1 cellular context compared by ENCODE assay signal in the genomic region with DNA sequence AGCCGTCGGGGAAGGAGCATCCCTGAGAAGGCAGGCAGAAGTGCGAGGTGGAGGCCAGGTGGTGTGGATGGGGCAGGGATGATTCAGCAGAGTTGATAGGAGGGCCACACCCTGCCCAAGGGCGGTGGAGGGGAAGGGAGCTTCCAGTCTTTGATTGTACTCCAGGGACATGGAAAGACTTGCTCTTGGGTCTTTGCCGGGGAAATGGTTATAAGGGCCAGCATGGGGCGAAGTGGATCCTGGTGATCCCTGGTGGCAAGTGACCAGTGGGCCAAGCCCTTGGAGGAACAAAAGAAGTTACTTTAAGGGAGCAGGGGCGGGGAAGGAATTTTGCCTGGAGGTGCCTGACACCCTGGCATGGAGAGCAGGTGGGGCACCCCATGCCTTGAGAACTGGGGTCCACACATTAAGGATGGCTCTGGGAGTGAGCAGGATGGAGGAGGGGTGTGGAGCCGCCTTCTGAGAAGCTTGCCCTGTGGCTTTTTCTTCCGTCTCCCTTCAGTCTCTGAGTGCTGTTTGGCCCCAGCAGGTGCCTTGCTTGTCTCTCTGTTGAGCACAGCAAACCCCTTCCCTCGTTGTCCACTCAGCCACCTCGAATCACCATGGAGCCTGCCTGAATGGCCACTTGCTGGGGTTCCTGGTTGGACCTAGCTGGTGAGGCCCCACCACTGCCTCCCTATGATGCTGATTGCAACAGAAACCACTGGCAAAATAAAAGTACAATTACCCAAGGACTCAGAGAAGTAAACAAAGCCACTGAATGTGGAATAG.
TF ChIP-seq lines count a peak whose summit lies in the region.

No MANE protein-coding gene starts in this region.

TF ChIP-seq in HEK293, 187 proteins besides CTCF, POLR2A, EP300 and RAD21 (continued from another document):
- TF ChIP-seq KLF10 (tag by site-specific recombination; IDR thresholded peaks at IDR 0.05) (no peak), OVOL3 (tag by site-specific recombination; IDR thresholded peaks at IDR 0.05) (no peak), EGR2 (tag by site-specific recombination; IDR thresholded peaks at IDR 0.05; ENCODE audit: low read depth) (no peak), PRDM2 (tag by site-specific recombination; IDR thresholded peaks at IDR 0.05; ENCODE audit: borderline replicate concordance) (no peak), KLF1 (tag by site-specific recombination; IDR thresholded peaks at IDR 0.05) (peak; percentile 62), ZNF184 (tag by site-specific recombination; IDR thresholded peaks at IDR 0.05) (no peak), ZNF114 (tag by site-specific recombination; IDR thresholded peaks at IDR 0.05) (no peak), ZBTB6 (tag by site-specific recombination; IDR thresholded peaks at IDR 0.05) (no peak), ZBTB44 (tag by site-specific recombination; IDR thresholded peaks at IDR 0.05) (no peak), GLIS2 (tag by site-specific recombination; IDR thresholded peaks at IDR 0.05) (no peak), ZBTB26 (tag by site-specific recombination; optimal IDR thresholded peaks at IDR 0.05) (no peak), ZNF677 (tag by site-specific recombination; IDR thresholded peaks at IDR 0.05) (no peak)
- TF ChIP-seq, protein P1, sequence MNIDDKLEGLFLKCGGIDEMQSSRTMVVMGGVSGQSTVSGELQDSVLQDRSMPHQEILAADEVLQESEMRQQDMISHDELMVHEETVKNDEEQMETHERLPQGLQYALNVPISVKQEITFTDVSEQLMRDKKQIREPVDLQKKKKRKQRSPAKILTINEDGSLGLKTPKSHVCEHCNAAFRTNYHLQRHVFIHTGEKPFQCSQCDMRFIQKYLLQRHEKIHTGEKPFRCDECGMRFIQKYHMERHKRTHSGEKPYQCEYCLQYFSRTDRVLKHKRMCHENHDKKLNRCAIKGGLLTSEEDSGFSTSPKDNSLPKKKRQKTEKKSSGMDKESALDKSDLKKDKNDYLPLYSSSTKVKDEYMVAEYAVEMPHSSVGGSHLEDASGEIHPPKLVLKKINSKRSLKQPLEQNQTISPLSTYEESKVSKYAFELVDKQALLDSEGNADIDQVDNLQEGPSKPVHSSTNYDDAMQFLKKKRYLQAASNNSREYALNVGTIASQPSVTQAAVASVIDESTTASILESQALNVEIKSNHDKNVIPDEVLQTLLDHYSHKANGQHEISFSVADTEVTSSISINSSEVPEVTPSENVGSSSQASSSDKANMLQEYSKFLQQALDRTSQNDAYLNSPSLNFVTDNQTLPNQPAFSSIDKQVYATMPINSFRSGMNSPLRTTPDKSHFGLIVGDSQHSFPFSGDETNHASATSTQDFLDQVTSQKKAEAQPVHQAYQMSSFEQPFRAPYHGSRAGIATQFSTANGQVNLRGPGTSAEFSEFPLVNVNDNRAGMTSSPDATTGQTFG (tag by site-specific recombination; IDR thresholded peaks at IDR 0.05; ENCODE audit: borderline replicate concordance) = no peak
